ENCODE assay signal across 1 cellular context in genomic region chr3:58336135-58336882, GRCh38.
A peak's percentile ranks its signal among the peaks of the same experiment; 100 is the strongest.
TF ChIP-seq lines count a peak whose summit lies in the region.

No MANE protein-coding gene starts in this region.

TF ChIP-seq in K562, 482 proteins besides CTCF, POLR2A, EP300 and RAD21:
- TF ChIP-seq TGIF2 (CRISPR knock-in tag; IDR thresholded peaks at IDR 0.05) (no peak), SRSF9 (IDR thresholded peaks at IDR 0.05; ENCODE audit: borderline replicate concordance, low read depth, low read length) (no peak), C11orf30 (IDR thresholded peaks at IDR 0.05; ENCODE audit: low read depth) (peak; percentile 74), CTBP1 (IDR thresholded peaks at IDR 0.05; ENCODE audit: borderline replicate concordance) (no peak), MAFG (tag; conservative IDR thresholded peaks at IDR 0.05) (peak; percentile 58; the same call in 1 of the 2 replicates), ZNF316 (IDR thresholded peaks at IDR 0.05) (peak; percentile 75), MAFF (IDR thresholded peaks at IDR 0.05; ENCODE audit: low read length) (peak; percentile 25; the same call in 1 of the 2 replicates), KAT7 (CRISPR knock-in tag; IDR thresholded peaks at IDR 0.05; ENCODE audit: borderline replicate concordance) (no peak)
TF ChIP-seq in K562: peak in this region for 4.
